ENCODE assay signal across 14 cellular contexts in genomic region chr19:11018179-11018578, GRCh38. TPM values are rescaled to one million over a fixed set of nuclear protein-coding genes. Genes with fewer than 3 reads are reported as not detected.
DNase-seq lines count a peak whose midpoint lies in the region; ATAC-seq and TF ChIP-seq lines count a peak whose summit lies in the region.
"Had no signal": no experiment of that assay in that cellular context is flagged by ENCODE, and none has a peak within 500 bp of the region (broad histone marks: within the 10 kb centered on the region; RNA-seq: fewer than 3 reads in every experiment).

No MANE protein-coding gene starts in this region.

- TF ChIP-seq POLR2A in transverse colon (IDR thresholded peaks at IDR 0.05) = no peak

- H3K4me2 ChIP-seq in mesenchymal stem cell (ENCODE audit: low read length, poor library complexity, severe bottlenecking) = no peak overlapping the region

- peak overlapping the region in 1 of 2 experiments; percentile 48 for H3K14ac ChIP-seq in mesenchymal stem cell (ENCODE audit: low read length in 2 of 2)

- no peak overlapping the region for H3K4ac ChIP-seq in mesenchymal stem cell (ENCODE audit: low read depth in 1 of 2, low read length in 2 of 2)

- H3K27ac ChIP-seq in colonic mucosa (no peak overlapping the region), mesenchymal stem cell (ENCODE audit: low read length, poor library complexity, severe bottlenecking) (no peak overlapping the region), transverse colon (peak overlapping the region in 3 of 4 donors; percentile 27 to 39 (median 31))

- TF ChIP-seq EP300 in transverse colon (IDR thresholded peaks at IDR 0.05; ENCODE audit: low read depth) = no peak

- no peak overlapping the region for H3K18ac ChIP-seq in mesenchymal stem cell (ENCODE audit: low read depth in 1 of 2, low read length in 2 of 2)

- in situ Hi-C loops in transverse colon (cut with MboI; ENCODE audit: low pct_ligation_motif_present in 1 of 4, low pct_unique_long_range_greater_than_20kb in 1 of 4, low sequenced_read_pairs in 3 of 4) = no loop called here

- peak; percentile 49 for DNase-seq in HT-29 (ENCODE audit: low spot score)
- DNase-seq in colonic mucosa = peak; percentile 75
- peak; percentile 28 for DNase-seq in mesenchymal stem cell
- DNase-seq in transverse colon = peak; percentile 67
- DNase-seq in glomerular visceral epithelial cell (ENCODE audit: extremely low spot score) = no peak
- no peak for DNase-seq in C1 segment of cervical spinal cord (lab: John Stamatoyannopoulos, UW)
- DNase-seq: activated naive CD4-positive, alpha-beta T cell treated with anti-CD3 and anti-CD28 coated beads, Interleukin-2, amount 50 U/mL, for 16 hours; central memory CD4-positive, alpha-beta T cell; HCEC 1CT; NCI-H2171 treated with DMSO at 0.1 percent for 48 hours; retina; stimulated activated CD4-positive, alpha-beta T cell treated with anti-CD3 and anti-CD28 coated beads, Interleukin-4, amount 100 ng/mL, for 4 hours; stimulated activated naive B cell treated with anti-CD40 and anti-IgM and Interleukin-4, amounts not matched to agents 10 μg/mL and 1 μg/mL and 100 μg/mL, for 72 hours had no signal

- H3K4me3 ChIP-seq in colonic mucosa (no peak overlapping the region), mesenchymal stem cell (ENCODE audit: insufficient read depth in 1 of 2, low read depth in 1 of 2, low read length in 2 of 2) (no peak overlapping the region), transverse colon (no peak overlapping the region)

- H3K27me3 ChIP-seq in colonic mucosa (no peaks in the 10 kb centered on the region), mesenchymal stem cell (ENCODE audit: control insufficient read depth in 1 of 2, insufficient read depth in 1 of 2, low read length in 2 of 2) (no peaks in the 10 kb centered on the region), transverse colon (no peaks in the 10 kb centered on the region)

- H3K4me1 ChIP-seq in colonic mucosa = no peaks in the 10 kb centered on the region
- peaks cover 11% of the 10 kb centered on the region for H3K4me1 ChIP-seq in mesenchymal stem cell (ENCODE audit: control insufficient read depth, insufficient read depth, low read depth, low read length)
- peaks cover 0 to 12% (median 8%) of the 10 kb centered on the region in 4 donors for H3K4me1 ChIP-seq in transverse colon

- H3K9me3 ChIP-seq in colonic mucosa (no peaks in the 10 kb centered on the region), mesenchymal stem cell (ENCODE audit: control insufficient read depth, low read length) (no peaks in the 10 kb centered on the region), transverse colon (no peaks in the 10 kb centered on the region)

- 57% methylated on average over 12 of the region's 12 CpGs for WGBS in mesenchymal stem cell
- 46 to 64% methylated on average over 8 to 12 of the region's 12 CpGs for WGBS in transverse colon (ENCODE audit: low coverage in 1 of 2), 2 donors

- H4K91ac ChIP-seq in mesenchymal stem cell (ENCODE audit: low read length) = no peak overlapping the region

- no peak overlapping the region for H2BK12ac ChIP-seq in mesenchymal stem cell (ENCODE audit: low read length in 2 of 2)

- H3K9ac ChIP-seq in colonic mucosa (ENCODE audit: low read depth in 2 of 2, low read length in 2 of 2) = no peak overlapping the region
- H3K9ac ChIP-seq in mesenchymal stem cell (ENCODE audit: low read length) = peak overlapping the region; percentile 21

- no peak overlapping the region for H4K8ac ChIP-seq in mesenchymal stem cell (ENCODE audit: low read length)

- intact Hi-C loops in colonic mucosa (cut with DNase I) (loop anchor here (10.0 kb wide), 1 partner anchor 73 kb away; no protein-coding TSS in a partner anchor), transverse colon (cut with DNase I; ENCODE audit: low total_unique reads) (no loop called here)

- no peak overlapping the region for H2AK5ac ChIP-seq in mesenchymal stem cell (ENCODE audit: low read length, severe bottlenecking)

- no peak overlapping the region for H3K23ac ChIP-seq in mesenchymal stem cell (ENCODE audit: low read length in 2 of 2)

- peaks cover 70% of the 10 kb centered on the region for H3K79me1 ChIP-seq in mesenchymal stem cell (replicated peaks; ENCODE audit: low read length, poor library complexity, severe bottlenecking)

- no peak for ATAC-seq in HG03196 (IDR thresholded peaks at IDR 0.05; ENCODE audit: unreplicated experiment)
- ATAC-seq: stimulated activated naive B cell treated with anti-CD40 and anti-IgM and Interleukin-4, amounts not matched to agents 10 μg/mL and 1 μg/mL and 100 μg/mL, for 72 hours had no signal

- no peak overlapping the region for H2BK5ac ChIP-seq in mesenchymal stem cell (ENCODE audit: low read depth, low read length, poor library complexity, severe bottlenecking)

- TF ChIP-seq CTCF in colonic mucosa (IDR thresholded peaks at IDR 0.05) = no peak
- no peak for TF ChIP-seq CTCF in transverse colon (IDR thresholded peaks at IDR 0.05)

- no peak overlapping the region for H2BK15ac ChIP-seq in mesenchymal stem cell (ENCODE audit: low read depth, poor library complexity, severe bottlenecking)

- H2BK120ac ChIP-seq in mesenchymal stem cell (ENCODE audit: low read depth, low read length) = no peak overlapping the region

- H2AFZ ChIP-seq in mesenchymal stem cell (ENCODE audit: low read depth, low read length) = no peak overlapping the region

- H3K36me3 ChIP-seq in colonic mucosa (peaks cover 8% of the 10 kb centered on the region), mesenchymal stem cell (ENCODE audit: control insufficient read depth in 1 of 2, insufficient read depth in 2 of 2, low read depth in 1 of 2, low read length in 2 of 2) (peaks cover 88 to 95% of the 10 kb centered on the region in 2 experiments), transverse colon (peaks cover 0 to 64% (median 12%) of the 10 kb centered on the region in 4 donors)

RNA-seq across cellular contexts. Expression of gene SMARCA4, which starts 57.3 kb away (rescaled TPM):
- total RNA-seq in HT-29 (2014; rRNA removed; shearing (Covaris generic)) = 108 and 154 TPM in 2 replicates
- total RNA-seq in colonic mucosa (100 to 1,000 TPM in 1 of 2 donors, 10 to 100 TPM in 1; 73.8 to 141 TPM), transverse colon (100 to 1,000 TPM in 3 of 4 donors, 10 to 100 TPM in 1; 81.9 to 460 (median 118) TPM)
- polyA plus RNA-seq in mesenchymal stem cell (2013, experiment 1 of 2) = 67.2 TPM
- 66.6 TPM for polyA plus RNA-seq in mesenchymal stem cell (2013, experiment 2 of 2)

Comparison
In these comparisons a context has a peak if more than half of its experiments do, and no peak if none do; other contexts are left out.
1. DNase-seq: peak in HT-29 (single experiment), colonic mucosa (single experiment), mesenchymal stem cell (single experiment) and transverse colon (single experiment); none in glomerular visceral epithelial cell (single experiment) and C1 segment of cervical spinal cord (0 of 14).
2. H3K27ac ChIP-seq: peak in transverse colon (3 of 4); none in colonic mucosa (single experiment) and mesenchymal stem cell (single experiment).